ENCODE assay signal across 1 cellular context in genomic region chr3:150547045-150547753, GRCh38.
TF ChIP-seq lines count a peak whose summit lies in the region.

No MANE protein-coding gene starts in this region.

TF ChIP-seq in A549, 52 proteins besides CTCF, POLR2A, EP300 and RAD21 (continued from another document):
- no peak for TF ChIP-seq E2F6 (IDR thresholded peaks at IDR 0.05; ENCODE audit: borderline replicate concordance, low read depth)
- TF ChIP-seq, protein P1, sequence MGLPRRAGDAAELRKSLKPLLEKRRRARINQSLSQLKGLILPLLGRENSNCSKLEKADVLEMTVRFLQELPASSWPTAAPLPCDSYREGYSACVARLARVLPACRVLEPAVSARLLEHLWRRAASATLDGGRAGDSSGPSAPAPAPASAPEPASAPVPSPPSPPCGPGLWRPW (IDR thresholded peaks at IDR 0.05), result no peak
- TF ChIP-seq HOXB5 (CRISPR knock-in tag; IDR thresholded peaks at IDR 0.05), result peak; percentile 96; the same call in 1 of the 2 replicates
- no peak for TF ChIP-seq RFX5 (IDR thresholded peaks at IDR 0.05)
- no peak for TF ChIP-seq REST (IDR thresholded peaks at IDR 0.05)
- 0 out of 2 replicates have a peak, but pooled peaks have one; percentile 37 for TF ChIP-seq FOSB (CRISPR knock-in tag; IDR thresholded peaks at IDR 0.05)
- no peak for TF ChIP-seq MAZ (IDR thresholded peaks at IDR 0.05; ENCODE audit: borderline replicate concordance, low read depth, low read length)
